Comparison of ENCODE assay signal across 8 cellular contexts in the genomic region with DNA sequence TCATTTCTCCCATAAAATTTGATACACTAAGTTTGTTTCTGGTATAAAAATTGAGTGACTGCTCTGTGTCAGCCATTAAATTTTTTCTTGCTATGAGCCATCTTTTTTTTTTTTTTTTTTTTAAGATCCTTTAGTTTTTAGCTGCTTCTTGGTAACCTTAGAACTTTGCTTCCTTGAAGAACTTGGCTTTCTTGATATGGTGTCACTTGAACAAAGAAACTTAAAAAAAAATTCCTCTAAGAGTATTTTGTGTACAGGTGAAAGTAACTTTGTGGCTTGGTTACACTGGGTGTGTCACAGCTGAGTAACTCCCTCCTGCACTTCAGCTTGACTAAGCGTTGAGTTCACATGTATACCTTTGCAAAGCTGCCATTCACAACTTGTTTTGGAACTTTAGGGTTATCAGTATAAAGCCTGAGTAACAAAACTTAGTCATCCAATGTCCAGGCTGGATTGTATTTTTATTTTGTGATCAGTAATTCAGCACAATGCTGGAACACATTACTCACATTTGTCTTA. TPM values are rescaled to one million over a fixed set of nuclear protein-coding genes. Genes with fewer than 3 reads are reported as not detected.
A peak's percentile ranks its signal among the peaks of the same experiment; 100 is the strongest.
DNase-seq lines count a peak whose midpoint lies in the region; ATAC-seq and TF ChIP-seq lines count a peak whose summit lies in the region.

No MANE protein-coding gene starts in this region.

- whole genome bisulfite sequencing in thymus = 29% methylated on average over 1 of the region's 1 CpG

- no peaks in the 10 kb centered on the region for H3K27me3 Mint-ChIP-seq in CD4-positive, alpha-beta memory T cell
- H3K27me3 Mint-ChIP-seq in activated naive CD8-positive, alpha-beta T cell = no peaks in the 10 kb centered on the region

- CTCF ChIA-PET in CD4-positive, alpha-beta memory T cell (lab: Charles Lee; ENCODE audit: partially characterized antibody) = interaction anchor here (0.5 to 7.7 kb wide), 11 partner anchors 10 to 110 kb away, joined by 3 to 80 read pairs (median 5); no protein-coding TSS in a partner anchor

- no peaks in the 10 kb centered on the region for H3K9me3 ChIP-seq in CD4-positive, alpha-beta memory T cell (ENCODE audit: control insufficient read depth in 1 of 2, low read length in 2 of 2)
- no peaks in the 10 kb centered on the region for H3K9me3 ChIP-seq in KOPT-K1 (ENCODE audit: insufficient read depth, low read length, poor library complexity, severe bottlenecking)
- no peaks in the 10 kb centered on the region for H3K9me3 ChIP-seq in thymus (ENCODE audit: control insufficient read depth)

- peak overlapping the region in 1 of 2 donors; percentile 50 for H3K4me3 ChIP-seq in CD4-positive, alpha-beta memory T cell (ENCODE audit: low read length in 2 of 2)
- H3K4me3 ChIP-seq in thymus (ENCODE audit: low read length) = peak overlapping the region; percentile 36

- H3K27ac Mint-ChIP-seq in CD4-positive, alpha-beta memory T cell = peak overlapping the region; percentile 98 to 100 (median 100)
- H3K27ac Mint-ChIP-seq in activated naive CD8-positive, alpha-beta T cell = peak overlapping the region; percentile 100

- peaks cover 22 to 57% of the 10 kb centered on the region in 2 donors for H3K36me3 Mint-ChIP-seq in CD4-positive, alpha-beta memory T cell
- peaks cover 21% of the 10 kb centered on the region for H3K36me3 Mint-ChIP-seq in activated naive CD8-positive, alpha-beta T cell

- peaks cover 85% of the 10 kb centered on the region for H3K4me1 ChIP-seq in CD4-positive, alpha-beta memory T cell (ENCODE audit: insufficient read depth, low read length)
- peaks cover 38% of the 10 kb centered on the region for H3K4me1 ChIP-seq in thymus (ENCODE audit: control insufficient read depth, insufficient read depth, low read length)

- DNase-seq in CD4-positive, alpha-beta memory T cell = peak; percentile 57 to 86 (median 66)
- peak; percentile 34 for DNase-seq in GM20000 (ENCODE audit: low spot score)
- DNase-seq in left kidney (ENCODE audit: low read depth, low spot score) = peak; percentile 55
- DNase-seq in GOT3 (lab: John Stamatoyannopoulos, UW) = no peak

- H3K27ac ChIP-seq in CD4-positive, alpha-beta memory T cell (ENCODE audit: low read depth, low read length) = peak overlapping the region; percentile 95
- H3K27ac ChIP-seq in KOPT-K1 (ENCODE audit: low read depth, low read length, poor library complexity, severe bottlenecking) = peak overlapping the region; percentile 99
- H3K27ac ChIP-seq in thymus (ENCODE audit: low read depth) = peak overlapping the region; percentile 53

- intact Hi-C loops in CD4-positive, alpha-beta memory T cell (cut with micrococcal nuclease) = loop anchor here (1.0 kb wide), 2 partner anchors 8 to 97 kb away; no protein-coding TSS in a partner anchor

- peaks cover 0 to 6% (median 0%) of the 10 kb centered on the region in 8 donors for H3K9me3 Mint-ChIP-seq in CD4-positive, alpha-beta memory T cell
- no peaks in the 10 kb centered on the region for H3K9me3 Mint-ChIP-seq in activated naive CD8-positive, alpha-beta T cell (ENCODE audit: low read depth)

- no peaks in the 10 kb centered on the region for H3K27me3 ChIP-seq in CD4-positive, alpha-beta memory T cell (ENCODE audit: insufficient read depth, low read length)
- no peaks in the 10 kb centered on the region for H3K27me3 ChIP-seq in thymus (ENCODE audit: control insufficient read depth, insufficient read depth)

- peak overlapping the region; percentile 94 to 99 (median 98) for H3K4me3 Mint-ChIP-seq in CD4-positive, alpha-beta memory T cell
- peak overlapping the region; percentile 99 for H3K4me3 Mint-ChIP-seq in activated naive CD8-positive, alpha-beta T cell

- peaks cover 64 to 89% (median 76%) of the 10 kb centered on the region in 4 donors for H3K4me1 Mint-ChIP-seq in CD4-positive, alpha-beta memory T cell
- H3K4me1 Mint-ChIP-seq in activated naive CD8-positive, alpha-beta T cell (ENCODE audit: low read depth) = peaks cover 75% of the 10 kb centered on the region

- H3K36me3 ChIP-seq in CD4-positive, alpha-beta memory T cell (ENCODE audit: insufficient read depth, low read length) = peaks cover 7% of the 10 kb centered on the region
- H3K36me3 ChIP-seq in KOPT-K1 (ENCODE audit: insufficient read depth, low read length) (peaks cover 39% of the 10 kb centered on the region), thymus (ENCODE audit: control insufficient read depth, insufficient read depth) (peaks cover 11% of the 10 kb centered on the region)

- POLR2A ChIA-PET in CD4-positive, alpha-beta memory T cell (lab: Charles Lee; ENCODE audit: partially characterized antibody) = interaction anchor here (0.8 to 11.8 kb wide), 13 partner anchors 8 to 110 kb away, joined by 3 to 888 read pairs (median 7); no protein-coding TSS in a partner anchor

- no peak for ATAC-seq in GM19397 (IDR thresholded peaks at IDR 0.05; ENCODE audit: unreplicated experiment)

- TF ChIP-seq CTCF in GM20000 (IDR thresholded peaks at IDR 0.05; ENCODE audit: extremely low read depth, missing control alignments) = no peak

RNA-seq across cellular contexts. Expression of gene CHD2, which starts 6.5 kb away (rescaled TPM):
- 100 to 1,000 TPM; 340 to 351 TPM for total RNA-seq in CD4-positive, alpha-beta memory T cell
- polyA plus RNA-seq in CD4-positive, alpha-beta memory T cell = 100 to 1,000 TPM in 1 of 2 donors, 10 to 100 TPM in 1; 28.4 to 108 TPM
- 62.0 TPM for polyA plus RNA-seq in thymus
